In genomic region chr16:22300427-22301071, GRCh38 we compare ENCODE assay signal across 1 cellular context.
TF ChIP-seq lines count a peak whose summit lies in the region.

No MANE protein-coding gene starts in this region.

TF ChIP-seq in IMR-90, 13 proteins besides CTCF, POLR2A, EP300 and RAD21 (continued from another document):
- TF ChIP-seq RCOR1 (IDR thresholded peaks at IDR 0.05; ENCODE audit: insufficient replicate concordance, low read length) (no peak), CEBPB (IDR thresholded peaks at IDR 0.05; ENCODE audit: low read depth, low read length) (no peak), MXI1 (IDR thresholded peaks at IDR 0.05; ENCODE audit: borderline replicate concordance, low read depth, low read length) (peak; percentile 27; the same call in 1 of the 2 replicates), FOS (IDR thresholded peaks at IDR 0.05; ENCODE audit: low read depth, low read length) (no peak), RFX5 (IDR thresholded peaks at IDR 0.05; ENCODE audit: low read depth, low read length) (no peak), CHD1 (IDR thresholded peaks at IDR 0.05; ENCODE audit: low read depth, low read length) (no peak), SMC3 (IDR thresholded peaks at IDR 0.05; ENCODE audit: low read depth, low read length) (peak; percentile 48), MAZ (IDR thresholded peaks at IDR 0.05; ENCODE audit: borderline replicate concordance, low read depth, low read length) (no peak), USF2 (IDR thresholded peaks at IDR 0.05; ENCODE audit: low read depth, low read length) (no peak), BHLHE40 (IDR thresholded peaks at IDR 0.05; ENCODE audit: low read depth, low read length) (no peak)
